17 cellular contexts compared by ENCODE assay signal in the genomic region with DNA sequence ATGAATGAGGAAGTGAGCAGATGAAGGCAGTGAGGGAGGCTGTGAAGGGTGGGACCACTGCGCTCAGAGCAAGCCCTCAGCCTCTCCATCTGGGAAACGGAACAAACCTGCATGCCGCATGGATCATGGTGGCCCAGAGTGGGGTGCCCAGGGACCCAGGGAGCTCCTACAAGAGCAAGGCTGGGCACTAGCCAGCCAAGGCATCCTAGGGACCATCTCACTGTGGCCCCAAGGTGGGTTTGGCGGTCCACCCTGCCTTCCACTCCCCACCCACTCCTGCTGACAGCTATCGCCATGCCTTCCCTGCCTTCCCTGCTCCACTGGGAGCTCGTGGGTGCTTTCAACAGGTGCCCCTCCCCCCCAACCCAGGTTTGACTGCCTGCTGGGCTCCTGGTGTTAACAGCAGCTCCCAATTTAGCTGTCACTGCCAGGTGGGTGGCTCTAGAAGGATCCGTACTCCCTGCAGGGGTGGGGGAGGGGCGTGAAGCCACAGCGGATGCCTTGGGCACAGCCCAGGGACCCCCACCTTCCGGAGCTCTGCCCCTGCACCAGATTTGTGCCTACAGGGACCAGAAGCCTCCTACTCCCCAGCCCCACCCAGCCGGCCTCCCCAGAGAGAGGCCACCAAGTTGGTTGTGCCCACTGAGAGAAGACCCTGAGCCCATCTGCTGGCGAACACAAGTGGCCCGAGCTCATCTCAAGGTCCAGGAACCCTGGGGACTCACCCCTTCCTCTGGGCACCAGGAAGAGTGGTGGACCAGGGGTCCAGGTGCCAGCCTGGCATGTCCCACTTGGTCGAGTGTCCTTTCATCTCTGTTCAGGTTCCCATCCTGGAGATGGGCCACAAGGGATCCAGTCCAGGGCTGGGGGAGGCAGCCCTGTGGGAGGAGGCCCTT. TPM values are rescaled to one million over a fixed set of nuclear protein-coding genes. Genes with fewer than 3 reads are reported as not detected.
"Had no signal": no experiment of that assay in that cellular context is flagged by ENCODE, and none has a peak within 500 bp of the region (broad histone marks: within the 10 kb centered on the region; RNA-seq: fewer than 3 reads in every experiment).

No MANE protein-coding gene starts in this region.

- DNase-seq: activated CD4-positive, alpha-beta T cell treated with anti-CD3 and anti-CD28 coated beads for 36 hours; activated CD4-positive, alpha-beta T cell treated with anti-CD3 and anti-CD28 coated beads, Interleukin-2, amount 50 U/mL, for 48 hours; activated naive CD4-positive, alpha-beta T cell treated with Interleukin-2 at 50 U/mL for 16 hours; gastrocnemius medialis; heart right ventricle; immature natural killer cell; stimulated activated CD4-positive, alpha-beta T cell treated with anti-CD3 and anti-CD28 coated beads, Interleukin-4, amount 100 ng/mL, for 24 hours; stomach; SW 1271; T-helper 2 cell; trophoblast cell; WERI-Rb-1 had no signal

- H3K27ac ChIP-seq: coronary artery, gastrocnemius medialis, heart right ventricle, right atrium auricular region, stomach, WERI-Rb-1 had no signal

- H3K4me3 ChIP-seq: coronary artery, gastrocnemius medialis, heart right ventricle, right atrium auricular region, smooth muscle cell, stomach had no signal

- H3K4me1 ChIP-seq: gastrocnemius medialis had no signal

- ATAC-seq: activated CD4-positive, alpha-beta T cell treated with anti-CD3 and anti-CD28 coated beads for 36 hours; gastrocnemius medialis; heart right ventricle; natural killer cell treated with Interleukin-12 subunit alpha and Interleukin-12 subunit beta and Interleukin-15 and Interleukin-18, amount 100 ng/mL, for 72 hours; stimulated activated effector memory CD8-positive, alpha-beta T cell treated with anti-CD3 and anti-CD28 coated beads, Interleukin-12 subunit alpha, Interleukin-12 subunit beta, amount 100 ng/mL, for 72 hours had no signal

- H3K27me3 ChIP-seq: right atrium auricular region had no signal

- H3K36me3 ChIP-seq: gastrocnemius medialis, heart right ventricle, right atrium auricular region, stomach, WERI-Rb-1 had no signal

- H3K4me2 ChIP-seq: smooth muscle cell had no signal

- H3K9me3 ChIP-seq: gastrocnemius medialis, heart right ventricle, right atrium auricular region, stomach had no signal

RNA-seq across cellular contexts. Expression of gene PRODH, which starts 29.7 kb away (rescaled TPM):
- total RNA-seq: activated CD4-positive, alpha-beta T cell treated with anti-CD3 and anti-CD28 coated beads for 36 hours; natural killer cell treated with Interleukin-12 subunit alpha and Interleukin-12 subunit beta and Interleukin-15 and Interleukin-18, amount 100 ng/mL, for 72 hours had no signal
- polyA plus RNA-seq: immature natural killer cell, smooth muscle cell had no signal
